Comparison of ENCODE assay signal across 11 cellular contexts in the genomic region with DNA sequence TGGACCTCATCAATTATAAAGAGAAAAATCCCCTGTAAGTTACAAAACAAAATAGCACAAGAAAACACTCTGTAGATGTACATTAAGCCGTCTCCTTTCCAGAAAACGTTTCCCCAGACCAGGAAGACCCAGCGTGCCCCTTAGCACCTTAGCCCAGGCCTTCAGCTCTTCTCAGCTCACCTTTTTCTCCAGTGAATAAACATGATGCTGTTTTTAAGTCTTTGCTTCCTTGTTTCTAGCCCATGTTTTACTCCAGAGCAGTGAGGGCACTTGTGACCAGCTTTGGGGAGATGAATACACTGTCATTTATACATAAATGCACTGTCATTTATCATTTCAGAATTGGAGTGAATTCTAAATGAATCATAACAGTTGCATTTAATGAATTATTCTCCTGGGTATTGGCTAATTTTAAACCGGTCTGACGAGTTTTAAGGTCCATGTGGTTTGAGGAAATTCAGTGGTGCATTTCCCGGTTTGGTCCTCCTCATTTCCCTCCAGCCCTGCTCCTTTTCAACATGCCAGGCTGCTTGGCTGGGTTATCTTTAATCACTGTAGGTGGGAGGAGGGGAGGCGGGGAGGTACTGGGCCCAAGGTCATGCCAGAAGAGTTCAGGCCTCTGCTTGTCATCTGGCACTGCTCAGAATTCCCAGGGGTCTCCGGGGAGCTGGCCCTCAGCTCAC. TPM values are rescaled to one million over a fixed set of nuclear protein-coding genes. Genes with fewer than 3 reads are reported as not detected.
DNase-seq lines count a peak whose midpoint lies in the region; ATAC-seq and TF ChIP-seq lines count a peak whose summit lies in the region.
"Had no signal": no experiment of that assay in that cellular context is flagged by ENCODE, and none has a peak within 500 bp of the region (broad histone marks: within the 10 kb centered on the region; RNA-seq: fewer than 3 reads in every experiment).

No MANE protein-coding gene starts in this region.

- no peaks in the 10 kb centered on the region for H3K27me3 Mint-ChIP-seq in memory B cell
- no peaks in the 10 kb centered on the region for H3K27me3 Mint-ChIP-seq in activated CD4-positive, alpha-beta T cell treated with anti-CD3 and anti-CD28 coated beads, Interleukin-2, amount 10 ng/mL, durations not matched to agents 24 days and 14 days
- H3K27me3 Mint-ChIP-seq: IgD-negative memory B cell, naive B cell had no signal

- no peak for TF ChIP-seq POLR2A in vagina (IDR thresholded peaks at IDR 0.05)

- no peak overlapping the region for H3K4me3 Mint-ChIP-seq in memory B cell
- no peak overlapping the region for H3K4me3 Mint-ChIP-seq in activated CD4-positive, alpha-beta T cell treated with anti-CD3 and anti-CD28 coated beads, Interleukin-2, amount 10 ng/mL, durations not matched to agents 24 days and 14 days
- H3K4me3 Mint-ChIP-seq: IgD-negative memory B cell had no signal

- peak overlapping the region; percentile 29 for H3K27ac Mint-ChIP-seq in memory B cell
- no peak overlapping the region for H3K27ac Mint-ChIP-seq in activated CD4-positive, alpha-beta T cell treated with anti-CD3 and anti-CD28 coated beads, Interleukin-2, amount 10 ng/mL, durations not matched to agents 24 days and 14 days

- no peaks in the 10 kb centered on the region for H3K9me3 ChIP-seq in duodenal mucosa (ENCODE audit: control insufficient read depth in 1 of 2, low read length in 2 of 2)
- H3K9me3 ChIP-seq in vagina, result no peaks in the 10 kb centered on the region
- H3K9me3 ChIP-seq: SJSA1 had no signal

- H3K4me1 ChIP-seq in duodenal mucosa (ENCODE audit: control insufficient read depth in 1 of 2, insufficient read depth in 2 of 2, low read length in 2 of 2) (peaks cover 25 to 36% of the 10 kb centered on the region in 2 donors), vagina (peaks cover 33% of the 10 kb centered on the region)
- H3K4me1 ChIP-seq: SJSA1 had no signal

- no peak overlapping the region for H3K9ac ChIP-seq in duodenal mucosa (ENCODE audit: low read depth in 1 of 2, low read length in 2 of 2)

- H3K4me3 ChIP-seq in duodenal mucosa (ENCODE audit: low read depth in 1 of 2, low read length in 2 of 2) (peak overlapping the region in 1 of 2 donors; percentile 20), vagina (no peak overlapping the region)
- H3K4me3 ChIP-seq: SJSA1 had no signal

- ATAC-seq in memory B cell (ENCODE audit: low read depth), result no peak

- H3K27me3 ChIP-seq in duodenal mucosa (ENCODE audit: control insufficient read depth in 1 of 2, insufficient read depth in 2 of 2, low read length in 2 of 2) (no peaks in the 10 kb centered on the region), vagina (no peaks in the 10 kb centered on the region)
- H3K27me3 ChIP-seq: SJSA1 had no signal

- TF ChIP-seq CTCF in vagina (IDR thresholded peaks at IDR 0.05), result no peak

- intact Hi-C loops in vagina (cut with DNase I), result no loop called here
- intact Hi-C loops in activated CD4-positive, alpha-beta T cell treated with anti-CD3 and anti-CD28 coated beads, Interleukin-2, amount 10 ng/mL, durations not matched to agents 24 days and 14 days (cut with micrococcal nuclease), result no loop called here

- H3K36me3 ChIP-seq in duodenal mucosa (ENCODE audit: control insufficient read depth in 1 of 2, insufficient read depth in 2 of 2, low read length in 2 of 2) (no peaks in the 10 kb centered on the region), vagina (no peaks in the 10 kb centered on the region)
- H3K36me3 ChIP-seq: SJSA1 had no signal

- H3K9me3 Mint-ChIP-seq in memory B cell, result peaks cover 3% of the 10 kb centered on the region
- peaks cover 4% of the 10 kb centered on the region for H3K9me3 Mint-ChIP-seq in activated CD4-positive, alpha-beta T cell treated with anti-CD3 and anti-CD28 coated beads, Interleukin-2, amount 10 ng/mL, durations not matched to agents 24 days and 14 days
- H3K9me3 Mint-ChIP-seq: naive B cell had no signal

- peaks cover 10% of the 10 kb centered on the region for H3K36me3 Mint-ChIP-seq in memory B cell
- no peaks in the 10 kb centered on the region for H3K36me3 Mint-ChIP-seq in activated CD4-positive, alpha-beta T cell treated with anti-CD3 and anti-CD28 coated beads, Interleukin-2, amount 10 ng/mL, durations not matched to agents 24 days and 14 days (ENCODE audit: low read depth)

- peak overlapping the region; percentile 43 for H3K27ac ChIP-seq in duodenal mucosa (ENCODE audit: low read depth, low read length)
- peak overlapping the region; percentile 31 for H3K27ac ChIP-seq in vagina
- H3K27ac ChIP-seq: SJSA1 had no signal

- DNase-seq in SIG-M5 treated with dmso at 0.1 percent for 504 hours (lab: John Stamatoyannopoulos, UW; ENCODE audit: unreplicated experiment) (peak; percentile 20), SIG-M5 (lab: John Stamatoyannopoulos, UW) (no peak), memory B cell (ENCODE audit: low spot score in 2 of 2) (no peak), vagina (ENCODE audit: extremely low spot score in 2 of 2) (no peak), T1000 (lab: John Stamatoyannopoulos, UW) (no peak)
- no peak for DNase-seq in activated CD4-positive, alpha-beta T cell treated with anti-CD3 and anti-CD28 coated beads, Interleukin-2, amount 10 ng/mL, durations not matched to agents 24 days and 14 days
- DNase-seq in activated effector memory CD4-positive, alpha-beta T cell treated with Interleukin-2 at 50 U/mL for 16 hours, result no peak
- DNase-seq: naive B cell had no signal

- H3K4me1 Mint-ChIP-seq in memory B cell, result peaks cover 40% of the 10 kb centered on the region
- no peaks in the 10 kb centered on the region for H3K4me1 Mint-ChIP-seq in activated CD4-positive, alpha-beta T cell treated with anti-CD3 and anti-CD28 coated beads, Interleukin-2, amount 10 ng/mL, durations not matched to agents 24 days and 14 days

RNA-seq across cellular contexts. Expression of a gene that starts 23.8 kb away (rescaled TPM):
- total RNA-seq in vagina, result 11.8 TPM
- total RNA-seq in activated CD4-positive, alpha-beta T cell treated with anti-CD3 and anti-CD28 coated beads, Interleukin-2, amount 10 ng/mL, durations not matched to agents 24 days and 14 days, result 11.2 and 13.5 TPM in 2 replicates
